27 cellular contexts compared by ENCODE assay signal in genomic region chr1:210594605-210595004, GRCh38.
"Had no signal": no experiment of that assay in that cellular context is flagged by ENCODE, and none has a peak within 500 bp of the region (broad histone marks: within the 10 kb centered on the region; RNA-seq: fewer than 3 reads in every experiment).

No MANE protein-coding gene starts in this region.

- ATAC-seq: stimulated activated effector memory CD8-positive, alpha-beta T cell treated with anti-CD3 and anti-CD28 coated beads, Interleukin-12 subunit alpha, Interleukin-12 subunit beta, amount 100 ng/mL, for 72 hours; stimulated activated memory B cell treated with anti-CD40 and anti-IgM and Interleukin-4, amounts not matched to agents 10 μg/mL and 1 μg/mL and 100 μg/mL, for 72 hours; stimulated activated naive B cell treated with anti-CD40 and anti-IgM and Interleukin-4, amounts not matched to agents 10 μg/mL and 1 μg/mL and 100 μg/mL, for 72 hours; stimulated activated naive CD8-positive, alpha-beta T cell treated with anti-CD3 and anti-CD28 coated beads, Interleukin-15, amount 100 ng/mL, for 72 hours; stimulated activated naive CD8-positive, alpha-beta T cell treated with anti-CD3 and anti-CD28 coated beads, Interleukin-15, Interleukin-2, amounts not matched to agents 100 U/mL and 50 U/mL, for 24 hours; upper lobe of right lung had no signal

- DNase-seq: stimulated activated CD4-positive, alpha-beta T cell treated with anti-CD3 and anti-CD28 coated beads, Interleukin-2, amount 100 ng/mL, for 48 hours; stimulated activated CD4-positive, alpha-beta T cell treated with anti-CD3 and anti-CD28 coated beads, Interleukin-4, amount 100 ng/mL, for 1 hour; stimulated activated CD4-positive, alpha-beta T cell treated with anti-CD3 and anti-CD28 coated beads, Interleukin-4, amount 100 ng/mL, for 24 hours; stimulated activated CD4-positive, alpha-beta T cell treated with anti-CD3 and anti-CD28 coated beads, Interleukin-4, amount 100 ng/mL, for 4 hours; stimulated activated CD8-positive, alpha-beta memory T cell treated with anti-CD3 and anti-CD28 coated beads, Interleukin-4, amount 100 ng/mL, for 48 hours; stimulated activated naive B cell treated with anti-CD40 and anti-IgM and Interleukin-4, amounts not matched to agents 10 μg/mL and 1 μg/mL and 100 μg/mL, for 72 hours; stimulated activated naive CD4-positive, alpha-beta T cell; stimulated activated naive CD4-positive, alpha-beta T cell treated with Interleukin-2 at 50 U/mL for 16 hours; stimulated activated naive CD8-positive, alpha-beta T cell treated with anti-CD3 and anti-CD28 coated beads, Interleukin-15, amount 100 ng/mL, for 72 hours; stimulated activated naive CD8-positive, alpha-beta T cell treated with anti-CD3 and anti-CD28 coated beads, Interleukin-15, Interleukin-2, amounts not matched to agents 100 U/mL and 50 U/mL, for 24 hours; stomach; substantia nigra; testis; thyroid gland; tibial artery; transverse colon; trophoblast cell; upper lobe of left lung; upper lobe of right lung; uterus had no signal

- FAIRE-seq: urothelium cell line had no signal

- H3K36me3 ChIP-seq: stomach, suprapubic skin, thoracic aorta, thyroid gland, tibial artery, transverse colon, upper lobe of left lung, upper lobe of right lung, uterus, vagina had no signal

- H3K27me3 ChIP-seq: stomach, suprapubic skin, testis, thyroid gland, tibial artery, tibial nerve, transverse colon, upper lobe of left lung, upper lobe of right lung, uterus, vagina had no signal

- H3K4me3 ChIP-seq: stomach, suprapubic skin, testis, thoracic aorta, thyroid gland, tibial artery, tibial nerve, transverse colon, upper lobe of left lung, upper lobe of right lung, uterus, vagina had no signal

- H3K9me3 ChIP-seq: stomach, suprapubic skin, testis, thoracic aorta, thyroid gland, tibial artery, transverse colon, upper lobe of left lung, upper lobe of right lung, uterus, vagina had no signal

- H3K27ac ChIP-seq: stomach, suprapubic skin, testis, thoracic aorta, thyroid gland, tibial artery, tibial nerve, transverse colon, upper lobe of left lung, upper lobe of right lung, uterus, vagina had no signal

- H3K4me1 ChIP-seq: stomach, testis, upper lobe of right lung, uterus had no signal
